24 cellular contexts compared by ENCODE assay signal in genomic region chr3:30399394-30400181, GRCh38.
A peak's percentile ranks its signal among the peaks of the same experiment; 100 is the strongest.
DNase-seq lines count a peak whose midpoint lies in the region; ATAC-seq and TF ChIP-seq lines count a peak whose summit lies in the region.
"Had no signal": no experiment of that assay in that cellular context is flagged by ENCODE, and none has a peak within 500 bp of the region (broad histone marks: within the 10 kb centered on the region; RNA-seq: fewer than 3 reads in every experiment).

No MANE protein-coding gene starts in this region.

- H3K9me3 ChIP-seq in MG63: no peaks in the 10 kb centered on the region
- H3K9me3 ChIP-seq: pancreas, thyroid gland had no signal

- in situ Hi-C loops in KBM-7 (cut with MboI; ENCODE audit: low pct_unique_long_range_greater_than_20kb, low sequenced_read_pairs): no loop called here

- DNase-seq in EL: peak; percentile 35
- DNase-seq in MG63: peak; percentile 3
- peak; percentile 13 for DNase-seq in epithelial cell of esophagus (ENCODE audit: low read depth)
- peak; percentile 65 for DNase-seq in kidney tubule cell (ENCODE audit: low spot score)
- no peak for DNase-seq in glutamatergic neuron
- no peak for DNase-seq in GM19240 (ENCODE audit: insufficient read length, low spot score)
- no peak for DNase-seq in KBM-7
- DNase-seq: activated CD4-positive, alpha-beta T cell treated with anti-CD3 and anti-CD28 coated beads for 4 hours; activated naive CD8-positive, alpha-beta T cell treated with anti-CD3 and anti-CD28 coated beads, Interleukin-2, amount 10 ng/mL, durations not matched to agents 7 days and 5 days; CD4-positive, CD25-positive, alpha-beta regulatory T cell; DMS 273 treated with DMSO at 0.1 percent for 48 hours; H9; left colon; NCI-H1436; NCI-H2171 treated with DMSO at 0.1 percent for 48 hours; pancreas; SHP77; stimulated activated naive CD4-positive, alpha-beta T cell treated with Interleukin-2 at 50 U/mL for 16 hours; thyroid gland had no signal

- H3K9me3 Mint-ChIP-seq in glutamatergic neuron (ENCODE audit: unreplicated experiment): no peaks in the 10 kb centered on the region
- H3K9me3 Mint-ChIP-seq: H9 had no signal

- H3K36me3 Mint-ChIP-seq in glutamatergic neuron (ENCODE audit: unreplicated experiment): peaks cover 3% of the 10 kb centered on the region
- H3K36me3 Mint-ChIP-seq: CD4-positive, CD25-positive, alpha-beta regulatory T cell; mesothelial cell of epicardium; natural killer cell treated with Interleukin-12 subunit alpha and Interleukin-12 subunit beta and Interleukin-15 and Interleukin-18, amount 100 ng/mL, for 72 hours had no signal

- no peak overlapping the region for H3K4me3 Mint-ChIP-seq in glutamatergic neuron (ENCODE audit: unreplicated experiment)
- H3K4me3 Mint-ChIP-seq: activated naive CD8-positive, alpha-beta T cell treated with anti-CD3 and anti-CD28 coated beads, Interleukin-2, amount 10 ng/mL, durations not matched to agents 7 days and 5 days; activated T-helper 1 cell treated with anti-CD3 and anti-CD28 coated beads, Interleukin-12 subunit alpha, Interleukin-12 subunit beta, Interleukin-2, Interleukin-4 antibody, amounts not matched to agents 30 ng/mL and 10 ng/mL and 1 ng/mL, durations not matched to agents 14 hours and 24 hours and 36 hours; CD4-positive, CD25-positive, alpha-beta regulatory T cell; H9; mesothelial cell of epicardium; natural killer cell treated with Interleukin-12 subunit alpha and Interleukin-12 subunit beta and Interleukin-15 and Interleukin-18, amount 100 ng/mL, for 72 hours had no signal

- no peak for ATAC-seq in GM19452 (IDR thresholded peaks at IDR 0.05; ENCODE audit: unreplicated experiment)
- ATAC-seq: left colon; natural killer cell treated with Interleukin-12 subunit alpha and Interleukin-12 subunit beta and Interleukin-15 and Interleukin-18, amount 100 ng/mL, for 72 hours; pancreas had no signal

- no peaks in the 10 kb centered on the region for H3K36me3 ChIP-seq in MG63
- H3K36me3 ChIP-seq: cardiac muscle cell, pancreas, thyroid gland had no signal

- H3K27me3 Mint-ChIP-seq in glutamatergic neuron (ENCODE audit: unreplicated experiment): no peaks in the 10 kb centered on the region
- H3K27me3 Mint-ChIP-seq: activated naive CD8-positive, alpha-beta T cell treated with anti-CD3 and anti-CD28 coated beads, Interleukin-2, amount 10 ng/mL, durations not matched to agents 7 days and 5 days had no signal

- no peaks in the 10 kb centered on the region for H3K27me3 ChIP-seq in MG63
- H3K27me3 ChIP-seq: cardiac muscle cell, pancreas, thyroid gland had no signal

- TF ChIP-seq CTCF in epithelial cell of esophagus (IDR thresholded peaks at IDR 0.05; ENCODE audit: insufficient read depth, low read depth, low read length, missing control alignments): no peak
- no peak for TF ChIP-seq CTCF in glutamatergic neuron (IDR thresholded peaks at IDR 0.05; ENCODE audit: partially characterized antibody, unreplicated experiment)

- H3K4me3 ChIP-seq in MG63 (no peak overlapping the region), epithelial cell of esophagus (ENCODE audit: low read length) (no peak overlapping the region)
- H3K4me3 ChIP-seq: cardiac muscle cell, pancreas, thyroid gland had no signal

- H3K4me1 Mint-ChIP-seq in glutamatergic neuron (ENCODE audit: low read depth, unreplicated experiment): peaks cover 4% of the 10 kb centered on the region

- H3K27ac Mint-ChIP-seq in glutamatergic neuron (ENCODE audit: unreplicated experiment): no peak overlapping the region
- H3K27ac Mint-ChIP-seq: activated naive CD8-positive, alpha-beta T cell treated with anti-CD3 and anti-CD28 coated beads, Interleukin-2, amount 10 ng/mL, durations not matched to agents 7 days and 5 days; activated T-helper 1 cell treated with anti-CD3 and anti-CD28 coated beads, Interleukin-12 subunit alpha, Interleukin-12 subunit beta, Interleukin-2, Interleukin-4 antibody, amounts not matched to agents 30 ng/mL and 10 ng/mL and 1 ng/mL, durations not matched to agents 14 hours and 24 hours and 36 hours; CD4-positive, CD25-positive, alpha-beta regulatory T cell; H9; mesothelial cell of epicardium; natural killer cell treated with Interleukin-12 subunit alpha and Interleukin-12 subunit beta and Interleukin-15 and Interleukin-18, amount 100 ng/mL, for 72 hours had no signal

Comparison
In these comparisons a context has a peak if more than half of its experiments do, and no peak if none do; other contexts are left out.
1. DNase-seq: peak in EL (single experiment), MG63 (single experiment), epithelial cell of esophagus (single experiment) and kidney tubule cell (single experiment); none in glutamatergic neuron (single experiment), GM19240 (single experiment) and KBM-7 (single experiment).